In the genomic region with DNA sequence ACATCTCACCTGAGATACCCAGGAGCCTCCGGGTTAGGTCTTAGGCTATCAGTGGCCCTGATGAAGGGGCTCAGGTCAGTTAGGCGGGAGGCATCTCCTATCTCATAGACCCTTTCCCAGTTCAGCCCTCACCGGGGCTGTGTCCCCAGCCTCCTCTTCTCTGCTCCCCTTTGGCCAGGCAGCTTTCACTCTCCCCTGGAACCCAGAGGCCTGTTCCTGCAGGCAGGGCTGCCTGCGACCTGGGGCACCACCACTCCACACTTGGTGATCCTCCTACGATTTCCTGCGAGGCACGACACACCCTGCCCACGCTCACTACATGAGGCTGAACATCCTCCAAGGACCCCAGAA, we compare ENCODE assay signal across 14 cellular contexts. TPM values are rescaled to one million over a fixed set of nuclear protein-coding genes. Genes with fewer than 3 reads are reported as not detected.
DNase-seq lines count a peak whose midpoint lies in the region; ATAC-seq and TF ChIP-seq lines count a peak whose summit lies in the region.
"Had no signal": no experiment of that assay in that cellular context is flagged by ENCODE, and none has a peak within 500 bp of the region (broad histone marks: within the 10 kb centered on the region; RNA-seq: fewer than 3 reads in every experiment).

No MANE protein-coding gene starts in this region.

- H3K27me3 ChIP-seq in ACC112 (ENCODE audit: insufficient read depth, low read length) (no peaks in the 10 kb centered on the region), neuronal stem cell (ENCODE audit: control insufficient read depth in 3 of 3, insufficient read depth in 3 of 3, low read depth in 1 of 3, low read length in 3 of 3) (no peaks in the 10 kb centered on the region)
- H3K27me3 ChIP-seq: MG63, SJCRH30 had no signal

- no peak overlapping the region for H2AFZ ChIP-seq in ACC112 (ENCODE audit: low read length, unreplicated experiment)
- H2AFZ ChIP-seq in neuronal stem cell (ENCODE audit: low read length), result no peak overlapping the region

- H3K79me1 ChIP-seq in neuronal stem cell (ENCODE audit: low read depth, low read length), result no peaks in the 10 kb centered on the region

- H3K14ac ChIP-seq in neuronal stem cell (ENCODE audit: low read length), result no peak overlapping the region

- H3K79me2 ChIP-seq in ACC112 (ENCODE audit: control insufficient read depth, insufficient read depth, low read length, unreplicated experiment), result no peaks in the 10 kb centered on the region

- peak overlapping the region; percentile 53; the same call in 1 of the 2 replicates for H3K27ac ChIP-seq in ACC112 (ENCODE audit: low read depth, low read length)
- H3K27ac ChIP-seq in HEK293 (ENCODE audit: extremely low read depth, low read depth, low read length), result no peak overlapping the region
- H3K27ac ChIP-seq in coronary artery, result peak overlapping the region in 1 of 2 donors; percentile 31
- no peak overlapping the region for H3K27ac ChIP-seq in neuronal stem cell (replicated peaks; ENCODE audit: low read length)
- H3K27ac ChIP-seq: SJCRH30 had no signal

- no peak for TF ChIP-seq CTCF in HEK293 (tag by site-specific recombination; IDR thresholded peaks at IDR 0.05)
- TF ChIP-seq CTCF in coronary artery (IDR thresholded peaks at IDR 0.05), result no peak

- DNase-seq in coronary artery (ENCODE audit: low spot score) (peak; percentile 62), neuronal stem cell (ENCODE audit: low spot score) (no peak), A172 (ENCODE audit: low spot score) (no peak)
- DNase-seq: COR-L47, NCI-H1092 treated with DMSO at 0.1 percent for 48 hours, NCI-H2081 treated with DMSO at 0.1 percent for 48 hours, NCI-H510A, NCI-H774, SJCRH30 had no signal

- no CpG with 5 or more reads among the region's 8 CpGs for WGBS in neuronal stem cell (ENCODE audit: extremely low coverage in 2 of 2, insufficient read length in 2 of 2, insufficient replicate concordance in 1 of 2), 2 donors

- H2BK15ac ChIP-seq in neuronal stem cell (ENCODE audit: low read length), result no peak overlapping the region

- H4K8ac ChIP-seq in neuronal stem cell (ENCODE audit: low read depth, low read length), result no peak overlapping the region

- no peak overlapping the region for H3K9ac ChIP-seq in neuronal stem cell (ENCODE audit: low read depth, low read length, poor library complexity)

- no peak for ATAC-seq in HG03457 (IDR thresholded peaks at IDR 0.05; ENCODE audit: unreplicated experiment)
- ATAC-seq in GM18907 (IDR thresholded peaks at IDR 0.05; ENCODE audit: unreplicated experiment), result no peak

- CTCF ChIA-PET in HEK293 (lab: Yijun Ruan, JAX), result interaction anchor here (0.5 kb wide), 1 partner anchor 49 kb away, joined by 5 read pairs; no protein-coding TSS in a partner anchor

- H3K36me3 ChIP-seq in ACC112 (ENCODE audit: insufficient read depth, low read length) (peaks cover 7% of the 10 kb centered on the region; the same call in 1 of the 2 replicates), HEK293 (ENCODE audit: control insufficient read depth in 2 of 2, insufficient read depth in 1 of 2, low read length in 2 of 2) (peaks cover 0 to 7% of the 10 kb centered on the region in 2 experiments; a peak in 2 of 3 replicates), neuronal stem cell (replicated peaks in 1 of 2; ENCODE audit: control insufficient read depth in 2 of 2, insufficient read depth in 2 of 2, low read length in 2 of 2) (peaks cover 0 to 5% of the 10 kb centered on the region in 2 donors)
- H3K36me3 ChIP-seq: MG63 had no signal

- H2BK5ac ChIP-seq in neuronal stem cell (ENCODE audit: low read length), result no peak overlapping the region

- H3K23ac ChIP-seq in neuronal stem cell (ENCODE audit: low read depth, low read length, poor library complexity), result peak overlapping the region; percentile 35

- H3K4me1 ChIP-seq in ACC112 (ENCODE audit: control insufficient read depth, insufficient read depth, low read length, unreplicated experiment) (peaks cover 32% of the 10 kb centered on the region), HEK293 (ENCODE audit: control insufficient read depth, insufficient read depth, low read length) (no peaks in the 10 kb centered on the region), neuronal stem cell (ENCODE audit: control insufficient read depth in 2 of 2, insufficient read depth in 1 of 2, low read depth in 1 of 2, low read length in 2 of 2) (peaks cover 6 to 10% of the 10 kb centered on the region in 2 donors)
- H3K4me1 ChIP-seq: SJCRH30 had no signal

- H2BK120ac ChIP-seq in neuronal stem cell (ENCODE audit: low read depth, low read length), result no peak overlapping the region

- H3K18ac ChIP-seq in neuronal stem cell (ENCODE audit: low read length), result peak overlapping the region; percentile 52

- H4K91ac ChIP-seq in neuronal stem cell (ENCODE audit: low read depth, low read length, poor library complexity), result no peak overlapping the region

- no peak overlapping the region for H2AK5ac ChIP-seq in neuronal stem cell (ENCODE audit: low read depth, low read length)

- H3K4me3 ChIP-seq in ACC112 (ENCODE audit: low read depth, low read length), result no peak overlapping the region
- no peak overlapping the region for H3K4me3 ChIP-seq in HEK293 (ENCODE audit: low read depth, low read length)
- no peak overlapping the region for H3K4me3 ChIP-seq in coronary artery
- no peak overlapping the region for H3K4me3 ChIP-seq in neuronal stem cell (ENCODE audit: low read length in 2 of 2)
- H3K4me3 ChIP-seq: MG63, SJCRH30 had no signal

- H3K9me3 ChIP-seq in HEK293 (ENCODE audit: control insufficient read depth, insufficient read depth, low read depth, low read length) (no peaks in the 10 kb centered on the region), neuronal stem cell (replicated peaks in 1 of 2; ENCODE audit: control insufficient read depth in 2 of 2, insufficient read depth in 1 of 2, low read depth in 1 of 2, low read length in 2 of 2) (peaks cover 0 to 1% of the 10 kb centered on the region in 2 donors)
- H3K9me3 ChIP-seq: MG63, SJCRH30 had no signal

- no peak overlapping the region for H3K4me2 ChIP-seq in neuronal stem cell (ENCODE audit: insufficient read depth, low read length, poor library complexity, severe bottlenecking)

- no peak overlapping the region for H3K4ac ChIP-seq in neuronal stem cell (ENCODE audit: low read length)

- no peak overlapping the region for H2BK12ac ChIP-seq in neuronal stem cell (ENCODE audit: low read length)

- POLR2A ChIA-PET in HEK293 (lab: Yijun Ruan, JAX), result no interaction called here

TF ChIP-seq in HEK293, 187 proteins besides CTCF, POLR2A, EP300 and RAD21:
- TF ChIP-seq, protein P1, sequence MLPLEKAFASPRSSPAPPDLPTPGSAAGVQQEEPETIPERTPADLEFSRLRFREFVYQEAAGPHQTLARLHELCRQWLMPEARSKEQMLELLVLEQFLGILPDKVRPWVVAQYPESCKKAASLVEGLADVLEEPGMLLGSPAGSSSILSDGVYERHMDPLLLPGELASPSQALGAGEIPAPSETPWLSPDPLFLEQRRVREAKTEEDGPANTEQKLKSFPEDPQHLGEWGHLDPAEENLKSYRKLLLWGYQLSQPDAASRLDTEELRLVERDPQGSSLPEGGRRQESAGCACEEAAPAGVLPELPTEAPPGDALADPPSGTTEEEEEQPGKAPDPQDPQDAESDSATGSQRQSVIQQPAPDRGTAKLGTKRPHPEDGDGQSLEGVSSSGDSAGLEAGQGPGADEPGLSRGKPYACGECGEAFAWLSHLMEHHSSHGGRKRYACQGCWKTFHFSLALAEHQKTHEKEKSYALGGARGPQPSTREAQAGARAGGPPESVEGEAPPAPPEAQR (tag by site-specific recombination; IDR thresholded peaks at IDR 0.05), result no peak
- TF ChIP-seq, protein P2, sequence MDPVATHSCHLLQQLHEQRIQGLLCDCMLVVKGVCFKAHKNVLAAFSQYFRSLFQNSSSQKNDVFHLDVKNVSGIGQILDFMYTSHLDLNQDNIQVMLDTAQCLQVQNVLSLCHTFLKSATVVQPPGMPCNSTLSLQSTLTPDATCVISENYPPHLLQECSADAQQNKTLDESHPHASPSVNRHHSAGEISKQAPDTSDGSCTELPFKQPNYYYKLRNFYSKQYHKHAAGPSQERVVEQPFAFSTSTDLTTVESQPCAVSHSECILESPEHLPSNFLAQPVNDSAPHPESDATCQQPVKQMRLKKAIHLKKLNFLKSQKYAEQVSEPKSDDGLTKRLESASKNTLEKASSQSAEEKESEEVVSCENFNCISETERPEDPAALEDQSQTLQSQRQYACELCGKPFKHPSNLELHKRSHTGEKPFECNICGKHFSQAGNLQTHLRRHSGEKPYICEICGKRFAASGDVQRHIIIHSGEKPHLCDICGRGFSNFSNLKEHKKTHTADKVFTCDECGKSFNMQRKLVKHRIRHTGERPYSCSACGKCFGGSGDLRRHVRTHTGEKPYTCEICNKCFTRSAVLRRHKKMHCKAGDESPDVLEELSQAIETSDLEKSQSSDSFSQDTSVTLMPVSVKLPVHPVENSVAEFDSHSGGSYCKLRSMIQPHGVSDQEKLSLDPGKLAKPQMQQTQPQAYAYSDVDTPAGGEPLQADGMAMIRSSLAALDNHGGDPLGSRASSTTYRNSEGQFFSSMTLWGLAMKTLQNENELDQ (tag by site-specific recombination; IDR thresholded peaks at IDR 0.05; ENCODE audit: low read depth), result no peak
- TF ChIP-seq ZFHX2 (tag by site-specific recombination; conservative IDR thresholded peaks at IDR 0.05), result peak; percentile 34; the same call in 1 of the 2 replicates

RNA-seq across cellular contexts. Expression of a gene that starts 51.2 kb away (rescaled TPM):
- polyA plus RNA-seq in neuronal stem cell (2013, experiment 1 of 2), result 2.9 TPM
- polyA plus RNA-seq in neuronal stem cell (2013, experiment 2 of 2), result 3.1 TPM
- total RNA-seq in A172 (2014; rRNA removed; shearing (Covaris generic)), result 17.5 and 33.4 TPM in 2 replicates
